Comparison of ENCODE assay signal across 8 cellular contexts in the genomic region with DNA sequence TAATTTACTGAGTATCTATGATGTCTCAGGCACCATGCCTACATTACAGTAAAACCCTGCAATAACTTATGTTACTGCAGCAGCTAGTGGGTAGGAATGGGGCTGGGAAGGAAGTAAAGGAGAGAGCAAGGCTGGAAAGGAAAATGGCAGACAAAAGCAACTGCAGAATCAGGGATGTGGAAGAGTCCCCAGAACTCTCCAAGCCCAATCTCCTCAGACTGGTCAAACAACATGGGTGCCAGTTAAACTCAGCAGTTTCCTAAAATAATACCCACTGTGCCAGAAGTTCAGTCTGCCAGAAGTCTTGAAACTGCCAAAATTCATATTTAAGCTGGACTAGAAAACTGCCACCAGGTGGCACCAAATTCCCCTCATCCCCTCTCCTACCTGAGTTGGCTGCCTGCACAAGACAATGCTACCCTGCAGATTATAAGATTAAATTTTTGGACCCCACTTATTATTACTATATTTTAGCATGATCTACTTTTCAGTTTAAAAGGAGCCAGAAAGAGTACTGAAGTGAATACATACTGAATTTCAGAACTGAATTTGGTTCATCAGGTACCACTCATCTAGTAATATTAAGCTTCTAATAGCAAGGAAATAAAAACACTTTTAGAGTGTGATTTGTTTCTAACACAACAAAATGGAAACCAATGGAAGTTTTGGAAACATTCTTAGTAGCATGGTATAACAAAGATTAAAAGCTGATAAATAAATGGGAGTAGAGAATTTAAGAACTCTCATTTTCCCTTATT.
A peak's percentile ranks its signal among the peaks of the same experiment; 100 is the strongest.
DNase-seq lines count a peak whose midpoint lies in the region; ATAC-seq and TF ChIP-seq lines count a peak whose summit lies in the region.

No MANE protein-coding gene starts in this region.

- TF ChIP-seq CTCF in SK-N-SH (IDR thresholded peaks at IDR 0.05), result peak; percentile 87
- peak; percentile 78 for TF ChIP-seq CTCF in cardiac muscle cell (IDR thresholded peaks at IDR 0.05; ENCODE audit: low read depth, low read length)

- no peaks in the 10 kb centered on the region for H3K9me3 Mint-ChIP-seq in activated naive CD4-positive, alpha-beta T cell treated with anti-CD3 and anti-CD28 coated beads, Interleukin-2, amount 10 ng/mL, durations not matched to agents 7 days and 5 days

- DNase-seq in AG08396 (ENCODE audit: low spot score), result peak; percentile 35
- DNase-seq in Jurkat, Clone E6-1 (ENCODE audit: low read depth, low spot score), result peak; percentile 69
- DNase-seq in SK-N-SH, result peak; percentile 61
- peak; percentile 81 for DNase-seq in activated naive CD4-positive, alpha-beta T cell treated with anti-CD3 and anti-CD28 coated beads, Interleukin-2, amount 10 ng/mL, durations not matched to agents 7 days and 5 days
- DNase-seq in cardiac muscle cell (ENCODE audit: low read depth in 1 of 2, low spot score in 1 of 2), result peak; percentile 64 to 71
- peak; percentile 30 for DNase-seq in putamen (ENCODE audit: low spot score)
- DNase-seq in NCI-H226, result no peak

- TF ChIP-seq EP300 in SK-N-SH (IDR thresholded peaks at IDR 0.05; ENCODE audit: borderline replicate concordance in 1 of 2, low read depth in 1 of 2, low read length in 1 of 2), result no peak

- H3K36me3 ChIP-seq in SK-N-SH (replicated peaks in 1 of 2; ENCODE audit: control insufficient read depth in 1 of 2, insufficient read depth in 2 of 2, low read length in 1 of 2) (peaks cover 59 to 83% of the 10 kb centered on the region in 2 experiments), cardiac muscle cell (peaks cover 77% of the 10 kb centered on the region)

- H3K27ac ChIP-seq in SK-N-SH (ENCODE audit: low read depth in 2 of 2, low read length in 1 of 2), result peak overlapping the region in 1 of 2 experiments; percentile 40; a peak in 3 of 4 replicates
- H3K27ac ChIP-seq in cardiac muscle cell, result no peak overlapping the region

- peaks cover 15% of the 10 kb centered on the region for H3F3A ChIP-seq in SK-N-SH (replicated peaks; ENCODE audit: insufficient read depth)

- H3K27me3 Mint-ChIP-seq in activated naive CD4-positive, alpha-beta T cell treated with anti-CD3 and anti-CD28 coated beads, Interleukin-2, amount 10 ng/mL, durations not matched to agents 7 days and 5 days, result no peaks in the 10 kb centered on the region

- 0 out of 2 replicates have a peak, but pooled peaks cover 10% of the 10 kb centered on the region for H4K20me1 ChIP-seq in SK-N-SH (ENCODE audit: insufficient read depth)

- peaks cover 2% of the 10 kb centered on the region for H3K4me1 Mint-ChIP-seq in activated naive CD4-positive, alpha-beta T cell treated with anti-CD3 and anti-CD28 coated beads, Interleukin-2, amount 10 ng/mL, durations not matched to agents 7 days and 5 days

- H3K4me3 Mint-ChIP-seq in activated naive CD4-positive, alpha-beta T cell treated with anti-CD3 and anti-CD28 coated beads, Interleukin-2, amount 10 ng/mL, durations not matched to agents 7 days and 5 days, result no peak overlapping the region

- H3K9ac ChIP-seq in SK-N-SH, result no peak overlapping the region

- peaks cover 21% of the 10 kb centered on the region for H3K79me2 ChIP-seq in SK-N-SH (ENCODE audit: insufficient read depth)

- peak; percentile 70 for TF ChIP-seq RAD21 in SK-N-SH (IDR thresholded peaks at IDR 0.05; ENCODE audit: low read length)

- H3K4me3 ChIP-seq in Jurkat, Clone E6-1 (ENCODE audit: low read length), result no peak overlapping the region
- H3K4me3 ChIP-seq in SK-N-SH (ENCODE audit: low read depth in 2 of 2, low read length in 1 of 2) (no peak overlapping the region; a peak in 1 of 4 replicates), cardiac muscle cell (no peak overlapping the region)

- POLR2A ChIA-PET in SK-N-SH (lab: Yijun Ruan, JAX), result interaction anchor here (1.3 to 1.4 kb wide), 2 partner anchors 9 to 120 kb away, joined by 3 to 4 read pairs; a partner anchor contains a TSS

- H3K4me1 ChIP-seq in SK-N-SH (ENCODE audit: control insufficient read depth in 1 of 2, insufficient read depth in 2 of 2, low read depth in 1 of 2, low read length in 1 of 2) (peaks cover 0 to 4% of the 10 kb centered on the region in 2 experiments; a peak in 1 of 4 replicates), cardiac muscle cell (ENCODE audit: low read depth) (no peaks in the 10 kb centered on the region)

- H3K36me3 Mint-ChIP-seq in activated naive CD4-positive, alpha-beta T cell treated with anti-CD3 and anti-CD28 coated beads, Interleukin-2, amount 10 ng/mL, durations not matched to agents 7 days and 5 days, result peaks cover 49% of the 10 kb centered on the region

- no peak overlapping the region for H3K4me2 ChIP-seq in SK-N-SH

- H3K9me2 ChIP-seq in SK-N-SH, result no peaks in the 10 kb centered on the region

- no peak overlapping the region for H2AFZ ChIP-seq in SK-N-SH (ENCODE audit: low read depth)

- H3K27ac Mint-ChIP-seq in activated naive CD4-positive, alpha-beta T cell treated with anti-CD3 and anti-CD28 coated beads, Interleukin-2, amount 10 ng/mL, durations not matched to agents 7 days and 5 days, result no peak overlapping the region

- CTCF ChIA-PET in SK-N-SH (lab: Yijun Ruan, JAX), result interaction anchor here (0.5 to 6.2 kb wide), 41 partner anchors 13 to 1216 kb away, joined by 3 to 81 read pairs (median 4); a partner anchor contains a TSS
- CTCF ChIA-PET in activated naive CD4-positive, alpha-beta T cell treated with anti-CD3 and anti-CD28 coated beads, Interleukin-2, amount 10 ng/mL, durations not matched to agents 7 days and 5 days (lab: Charles Lee), result interaction anchor here (0.5 to 6.3 kb wide), 27 partner anchors 10 to 1308 kb away, joined by 3 to 63 read pairs (median 4); a partner anchor contains a TSS

- ATAC-seq in GM18867 (IDR thresholded peaks at IDR 0.05; ENCODE audit: unreplicated experiment), result peak; percentile 66

- H3K9me3 ChIP-seq in SK-N-SH (no peaks in the 10 kb centered on the region), cardiac muscle cell (ENCODE audit: low read depth) (no peaks in the 10 kb centered on the region)

- H3K27me3 ChIP-seq in SK-N-SH (ENCODE audit: insufficient read depth) (no peaks in the 10 kb centered on the region), cardiac muscle cell (no peaks in the 10 kb centered on the region)

TF ChIP-seq in SK-N-SH, 30 proteins besides CTCF, POLR2A, EP300 and RAD21:
- no peak for TF ChIP-seq GATA2 (CRISPR knock-in tag; IDR thresholded peaks at IDR 0.05)
- TF ChIP-seq SMC3 (IDR thresholded peaks at IDR 0.05; ENCODE audit: low read depth, low read length), result peak; percentile 56
